20 cellular contexts compared by ENCODE assay signal in genomic region chr2:3314626-3315025, GRCh38.
DNase-seq lines count a peak whose midpoint lies in the region; ATAC-seq, FAIRE-seq and TF ChIP-seq lines count a peak whose summit lies in the region.
"Had no signal": no experiment of that assay in that cellular context is flagged by ENCODE, and none has a peak within 500 bp of the region (broad histone marks: within the 10 kb centered on the region; RNA-seq: fewer than 3 reads in every experiment).

No MANE protein-coding gene starts in this region.

- POLR2A ChIA-PET in Panc1 (lab: Charles Lee) (no interaction called here), WTC11 (lab: Charles Lee) (no interaction called here), HepG2 (lab: Yijun Ruan, JAX) (no interaction called here)

- H3K4me1 Mint-ChIP-seq in WTC11: peaks cover 4% of the 10 kb centered on the region; the same call in 1 of the 2 replicates

- TF ChIP-seq EP300 in HepG2 (IDR thresholded peaks at IDR 0.05; ENCODE audit: low read depth in 2 of 2, low read length in 2 of 2) (no peak), HepG2 (CRISPR knock-in tag; IDR thresholded peaks at IDR 0.05; ENCODE audit: borderline replicate concordance) (no peak)

- ATAC-seq in Panc1: peak; percentile 47; the same call in 1 of the 2 replicates
- ATAC-seq in WTC11: no peak
- peak; percentile 11 for ATAC-seq in HepG2
- ATAC-seq in GM19467 (IDR thresholded peaks at IDR 0.05; ENCODE audit: unreplicated experiment): no peak
- no peak for ATAC-seq in HG03159 (IDR thresholded peaks at IDR 0.05; ENCODE audit: unreplicated experiment)
- ATAC-seq: GM23338 had no signal

- no TSS peak for BruUV-seq in Panc1 (replicated peaks; lab: Mats Ljungman, UMichigan)
- BruUV-seq in HepG2 (replicated peaks; lab: Mats Ljungman, UMichigan): no TSS peak

- H3K27ac ChIP-seq in Panc1 (ENCODE audit: low read length): no peak overlapping the region
- H3K27ac ChIP-seq in HepG2 (ENCODE audit: extremely low read length, insufficient read depth, low read length): no peak overlapping the region
- H3K27ac ChIP-seq: BLaER1 treated with 17β-estradiol and CSF1 and Interleukin-3, amounts not matched to agents 10 nM and 100 nM had no signal

- in situ Hi-C loops in Panc1 (cut with HindIII; ENCODE audit: low pct_unique_long_range_greater_than_20kb, low sequenced_read_pairs): no loop called here
- in situ Hi-C loops in HepG2 (cut with HindIII; ENCODE audit: extremely low pct_ligation_motif_present, low pct_unique_long_range_greater_than_20kb): no loop called here

- no peak overlapping the region for H2AFZ ChIP-seq in HepG2 (ENCODE audit: low read length)
- H2AFZ ChIP-seq: GM23338 had no signal

- H3K27me3 ChIP-seq in Panc1 (ENCODE audit: control insufficient read depth, insufficient read depth, low read length) (no peaks in the 10 kb centered on the region), HepG2 (ENCODE audit: control insufficient read depth in 1 of 2, insufficient read depth in 2 of 2, low read length in 2 of 2) (no peaks in the 10 kb centered on the region)
- H3K27me3 ChIP-seq: BLaER1 treated with 17β-estradiol and CSF1 and Interleukin-3, amounts not matched to agents 10 nM and 100 nM had no signal

- intact Hi-C loops in Panc1 (cut with micrococcal nuclease; ENCODE audit: unreplicated experiment) (no loop called here), HepG2 (cut with micrococcal nuclease; ENCODE audit: unreplicated experiment) (no loop called here), posterior vena cava (cut with DNase I) (no loop called here)

- no peak overlapping the region for H3K9ac ChIP-seq in HepG2 (ENCODE audit: insufficient read depth, low read depth, low read length)
- H3K9ac ChIP-seq: BLaER1 treated with 17β-estradiol and CSF1 and Interleukin-3, amounts not matched to agents 10 nM and 100 nM had no signal

- H3K36me3 ChIP-seq in Panc1 (ENCODE audit: control insufficient read depth, insufficient read depth, low read length) (no peaks in the 10 kb centered on the region), HepG2 (replicated peaks in 1 of 2; ENCODE audit: control insufficient read depth in 1 of 2, insufficient read depth in 2 of 2, low read length in 2 of 2) (peaks cover 3 to 18% of the 10 kb centered on the region in 2 experiments)

- H4K20me1 ChIP-seq in HepG2 (ENCODE audit: insufficient read depth, low read length): peaks cover 16% of the 10 kb centered on the region

- peaks cover 14% of the 10 kb centered on the region for H3K79me2 ChIP-seq in HepG2 (ENCODE audit: insufficient read depth, low read length)

- no peak for TF ChIP-seq RAD21 in HepG2 (CRISPR knock-in tag; IDR thresholded peaks at IDR 0.05)

- DNase-seq in Panc1 (ENCODE audit: low read depth, low spot score) (no peak), WTC11 (ENCODE audit: low spot score) (no peak), HepG2 (ENCODE audit: low spot score) (no peak), posterior vena cava (ENCODE audit: low spot score) (peak; percentile 66), NCI-H2196 (lab: John Stamatoyannopoulos, UW; ENCODE audit: unreplicated experiment) (no peak)
- DNase-seq: CD8-positive, alpha-beta memory T cell; HCEC 1CT; MM.1S; NCI-H1092; NCI-H1436 treated with DMSO at 0.1 percent for 48 hours; NCI-H2029; NCI-H69; SIG-M5 had no signal

- H3K9me3 ChIP-seq in Panc1 (ENCODE audit: control insufficient read depth, insufficient read depth, low read depth, low read length) (no peaks in the 10 kb centered on the region), HepG2 (ENCODE audit: low read length) (no peaks in the 10 kb centered on the region)

- no peaks in the 10 kb centered on the region for H3K27me3 Mint-ChIP-seq in WTC11 (ENCODE audit: low read depth)
- H3K27me3 Mint-ChIP-seq: CD8-positive, alpha-beta memory T cell had no signal

- H3K4me3 ChIP-seq in Panc1 (ENCODE audit: low read depth in 2 of 2, low read length in 2 of 2) (no peak overlapping the region), HepG2 (replicated peaks in 1 of 3; ENCODE audit: insufficient read depth in 1 of 3, low read depth in 2 of 3, low read length in 3 of 3) (no peak overlapping the region)
- H3K4me3 ChIP-seq: BLaER1 treated with 17β-estradiol and CSF1 and Interleukin-3, amounts not matched to agents 10 nM and 100 nM; GM23338 had no signal

- no peak for FAIRE-seq in HepG2 (lab: Jason Lieb, UNC)
- FAIRE-seq: D721Med, GM19239, RCC 7860 had no signal

- H3K4me2 ChIP-seq in HepG2 (ENCODE audit: low read depth, low read length): no peak overlapping the region
- H3K4me2 ChIP-seq: BLaER1 treated with 17β-estradiol and CSF1 and Interleukin-3, amounts not matched to agents 10 nM and 100 nM; GM23338 had no signal

- H3K9me3 Mint-ChIP-seq in WTC11: peaks cover 7% of the 10 kb centered on the region
- H3K9me3 Mint-ChIP-seq: CD8-positive, alpha-beta memory T cell had no signal

- no peak overlapping the region for H3K4me3 Mint-ChIP-seq in WTC11
- H3K4me3 Mint-ChIP-seq: CD8-positive, alpha-beta memory T cell; GM23338 had no signal

- 0 out of 2 replicates have a peak overlapping the region, but pooled peaks have one; percentile 41 for H3K27ac Mint-ChIP-seq in WTC11
- H3K27ac Mint-ChIP-seq: GM23338 had no signal

- H3K4me1 ChIP-seq in Panc1 (ENCODE audit: control insufficient read depth, insufficient read depth, low read length): no peaks in the 10 kb centered on the region
- H3K4me1 ChIP-seq in HepG2 (ENCODE audit: insufficient read depth, low read length): no peaks in the 10 kb centered on the region
- H3K4me1 ChIP-seq: BLaER1 treated with 17β-estradiol and CSF1 and Interleukin-3, amounts not matched to agents 10 nM and 100 nM had no signal

- CTCF ChIA-PET in Panc1 (lab: Charles Lee): no interaction called here
- CTCF ChIA-PET in WTC11 (lab: Charles Lee): interaction anchor here (0.6 kb wide), 1 partner anchor 136 kb away, joined by 3 read pairs; no protein-coding TSS in a partner anchor
- CTCF ChIA-PET in HepG2 (lab: Yijun Ruan, JAX; ENCODE audit: low intra/inter-chr PET ratio, low total read pairs): no interaction called here

- no peak for TF ChIP-seq POLR2A in HepG2 (IDR thresholded peaks at IDR 0.05; ENCODE audit: insufficient read depth in 1 of 2, low read depth in 2 of 2, low read length in 2 of 2)

- no peak for TF ChIP-seq CTCF in Panc1 (IDR thresholded peaks at IDR 0.05)
- TF ChIP-seq CTCF in WTC11 (IDR thresholded peaks at IDR 0.05): no peak
- TF ChIP-seq CTCF in HepG2 (CRISPR knock-in tag; IDR thresholded peaks at IDR 0.05): no peak

- 93% methylated on average over 9 of the region's 9 CpGs for WGBS in HepG2 (ENCODE audit: low lambda C conversion rate)

- H3K36me3 Mint-ChIP-seq in WTC11: peaks cover 18% of the 10 kb centered on the region

TF ChIP-seq in WTC11, 78 proteins besides CTCF, POLR2A, EP300 and RAD21 (continues in another document):
- TF ChIP-seq FOXJ3 (CRISPR knock-in tag; IDR thresholded peaks at IDR 0.05; ENCODE audit: borderline replicate concordance): no peak
- TF ChIP-seq ZNF219 (CRISPR knock-in tag; IDR thresholded peaks at IDR 0.05; ENCODE audit: borderline replicate concordance): no peak
- no peak for TF ChIP-seq JAZF1 (CRISPR knock-in tag; IDR thresholded peaks at IDR 0.05)

TF ChIP-seq in HepG2, 621 proteins besides CTCF, POLR2A, EP300 and RAD21 (continues in another document):
- no peak for TF ChIP-seq IRF9 (CRISPR knock-in tag; IDR thresholded peaks at IDR 0.05; ENCODE audit: borderline replicate concordance)
- TF ChIP-seq ZSCAN25 (CRISPR knock-in tag; IDR thresholded peaks at IDR 0.05): no peak
- no peak for TF ChIP-seq HNF4G (IDR thresholded peaks at IDR 0.05; ENCODE audit: borderline replicate concordance, low read depth, low read length)
- no peak for TF ChIP-seq HNF4G (CRISPR knock-in tag; IDR thresholded peaks at IDR 0.05; ENCODE audit: borderline replicate concordance, low read depth)
- no peak for TF ChIP-seq HOMEZ (CRISPR knock-in tag; IDR thresholded peaks at IDR 0.05; ENCODE audit: low read depth)

Comparison
In these comparisons a context has a peak if more than half of its experiments do, and no peak if none do; other contexts are left out.
1. ATAC-seq: peak in Panc1 (single experiment) and HepG2 (single experiment); none in WTC11 (single experiment), GM19467 (single experiment) and HG03159 (single experiment).